8 cellular contexts compared by ENCODE assay signal in the genomic region with DNA sequence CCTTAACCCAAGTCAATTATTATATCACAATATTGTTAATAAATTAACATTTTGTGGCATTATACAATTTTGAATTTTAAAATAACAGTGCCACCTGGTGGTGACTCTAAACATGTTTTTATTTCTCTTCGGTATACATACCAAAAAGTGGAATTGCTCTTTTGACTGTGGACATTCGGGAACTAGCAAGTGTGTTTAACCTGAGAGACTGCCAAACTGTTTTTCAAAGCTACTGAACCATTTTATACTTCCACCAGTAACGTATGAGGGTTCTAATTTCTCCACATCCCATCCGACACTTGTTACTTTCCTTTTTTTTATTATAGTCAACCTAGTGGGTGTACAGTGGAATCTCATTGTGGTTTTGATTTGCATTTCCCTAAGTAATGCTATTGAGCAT. TPM values are rescaled to one million over a fixed set of nuclear protein-coding genes. Genes with fewer than 3 reads are reported as not detected.
DNase-seq lines count a peak whose midpoint lies in the region; ATAC-seq, FAIRE-seq and TF ChIP-seq lines count a peak whose summit lies in the region.

No MANE protein-coding gene starts in this region.

- ATAC-seq in upper lobe of left lung (ENCODE audit: low FRiP score in 2 of 2) (peak in 1 of 2 donors; percentile 71), GM21526 (IDR thresholded peaks at IDR 0.05; ENCODE audit: low FRiP score, unreplicated experiment) (no peak)

- no peaks in the 10 kb centered on the region for H3K9me3 ChIP-seq in ascending aorta
- no peaks in the 10 kb centered on the region for H3K9me3 ChIP-seq in upper lobe of left lung

- intact Hi-C loops in ascending aorta (cut with DNase I): loop anchor here (1.0 to 10.0 kb wide), 2 partner anchors 264 to 607 kb away; no protein-coding TSS in a partner anchor

- H3K27ac ChIP-seq in ascending aorta (no peak overlapping the region), upper lobe of left lung (no peak overlapping the region)

- FAIRE-seq in islet of Langerhans (lab: Jason Lieb, UNC): peak; percentile 96

- H3K4me1 ChIP-seq in ascending aorta (peaks cover 3 to 4% of the 10 kb centered on the region in 2 donors), upper lobe of left lung (peaks cover 0 to 8% (median 0%) of the 10 kb centered on the region in 4 donors)

- no peak overlapping the region for H3K4me3 ChIP-seq in ascending aorta
- no peak overlapping the region for H3K4me3 ChIP-seq in upper lobe of left lung

- H3K27me3 ChIP-seq in ascending aorta: no peaks in the 10 kb centered on the region
- no peaks in the 10 kb centered on the region for H3K27me3 ChIP-seq in upper lobe of left lung

- DNase-seq in NCI-H82 (lab: John Stamatoyannopoulos, UW): peak; percentile 65
- no peak for DNase-seq in NCI-H82 treated with DMSO at 0.1 percent for 48 hours (lab: John Stamatoyannopoulos, UW; ENCODE audit: unreplicated experiment)
- DNase-seq in NCI-H2081 (lab: John Stamatoyannopoulos, UW): peak; percentile 48 to 52
- no peak for DNase-seq in ascending aorta (ENCODE audit: low spot score in 2 of 2)
- DNase-seq in upper lobe of left lung: no peak
- no peak for DNase-seq in activated gamma-delta T cell treated with Interleukin-2 at 50 U/mL for 16 hours

- 13 to 14% methylated on average over 4 of the region's 4 CpGs for WGBS in upper lobe of left lung, 2 donors

- peak; percentile 50 to 61 (median 54) for TF ChIP-seq CTCF in ascending aorta (IDR thresholded peaks at IDR 0.05)
- peak; percentile 38 to 72 (median 54) for TF ChIP-seq CTCF in upper lobe of left lung (IDR thresholded peaks at IDR 0.05)

- TF ChIP-seq EP300 in upper lobe of left lung (IDR thresholded peaks at IDR 0.05): no peak

- no peaks in the 10 kb centered on the region for H3K36me3 ChIP-seq in ascending aorta
- no peaks in the 10 kb centered on the region for H3K36me3 ChIP-seq in upper lobe of left lung

- no peak for TF ChIP-seq POLR2A in upper lobe of left lung (IDR thresholded peaks at IDR 0.05)

RNA-seq across cellular contexts. Expression of a gene that starts 18.3 kb away (rescaled TPM):
- total RNA-seq in ascending aorta (18.6 TPM), upper lobe of left lung (10 to 100 TPM; 25.1 to 92.6 (median 46.2) TPM)

RNA-seq across cellular contexts. Expression of a gene that starts 28.2 kb away (rescaled TPM):
- total RNA-seq in ascending aorta (21.3 TPM), upper lobe of left lung (10 to 100 TPM; 34.6 to 88.5 (median 74.4) TPM)

Comparison
In these comparisons a context has a peak if more than half of its experiments do, and no peak if none do; other contexts are left out.
1. DNase-seq: peak in NCI-H82 (single experiment) and NCI-H2081 (2 of 2); none in NCI-H82 treated with DMSO at 0.1 percent for 48 hours (single experiment), ascending aorta (0 of 2), upper lobe of left lung (0 of 2) and activated gamma-delta T cell treated with Interleukin-2 at 50 U/mL for 16 hours (single experiment).